Comparison of ENCODE assay signal across 2 cellular contexts in genomic region chr2:139685590-139685989, GRCh38.
TF ChIP-seq lines count a peak whose summit lies in the region.

No MANE protein-coding gene starts in this region.

TF ChIP-seq in HCT116, 20 proteins besides CTCF, POLR2A, EP300 and RAD21 (continued from another document):
- no peak for TF ChIP-seq REST (IDR thresholded peaks at IDR 0.05; ENCODE audit: low read depth)

TF ChIP-seq in H1, 55 proteins besides CTCF, POLR2A, EP300 and RAD21 (continued from another document):
- TF ChIP-seq HDAC2 (IDR thresholded peaks at IDR 0.05; ENCODE audit: borderline replicate concordance in 1 of 2, low read depth in 2 of 2, low read length in 2 of 2) (no peak), SP2 (IDR thresholded peaks at IDR 0.05; ENCODE audit: low read length) (no peak), CREB1 (IDR thresholded peaks at IDR 0.05) (no peak), MAFK (IDR thresholded peaks at IDR 0.05; ENCODE audit: low read depth, low read length) (no peak), KDM5A (IDR thresholded peaks at IDR 0.05; ENCODE audit: low read length) (no peak), RNF2 (IDR thresholded peaks at IDR 0.05; ENCODE audit: borderline replicate concordance, low read depth, low read length, missing control alignments, poor library complexity, severe bottlenecking) (no peak), KDM4A (IDR thresholded peaks at IDR 0.05; ENCODE audit: low read depth, low read length, severe bottlenecking) (no peak), MAX (IDR thresholded peaks at IDR 0.05) (no peak), NANOG (IDR thresholded peaks at IDR 0.05; ENCODE audit: insufficient read depth, low read depth, low read length, poor library complexity, severe bottlenecking) (no peak), TBP (IDR thresholded peaks at IDR 0.05; ENCODE audit: low read depth, low read length) (no peak)
